In genomic region chr14:105468621-105469241, GRCh38 we compare ENCODE assay signal across 2 cellular contexts.
TF ChIP-seq lines count a peak whose summit lies in the region.

No MANE protein-coding gene starts in this region.

TF ChIP-seq in Ishikawa, 13 proteins besides CTCF, POLR2A, EP300 and RAD21 (continued from another document):
- TF ChIP-seq REST (IDR thresholded peaks at IDR 0.05; ENCODE audit: low read depth) (no peak), CEBPB (IDR thresholded peaks at IDR 0.05) (no peak), TAF1 (IDR thresholded peaks at IDR 0.05; ENCODE audit: low read depth) (no peak), TCF12 (IDR thresholded peaks at IDR 0.05; ENCODE audit: low read depth) (peak; percentile 87), USF1 (IDR thresholded peaks at IDR 0.05) (0 out of 2 replicates have a peak, but pooled peaks have one; percentile 9), EGR1 (IDR thresholded peaks at IDR 0.05) (peak; percentile 74)

TF ChIP-seq in liver, 16 proteins besides CTCF, POLR2A, EP300 and RAD21 (continued from another document):
- TF ChIP-seq REST (IDR thresholded peaks at IDR 0.05): no peak
TF ChIP-seq in liver: peak in this region for 2.
